22 cellular contexts compared by ENCODE assay signal in genomic region chrX:123464709-123465108, GRCh38.
"Had no signal": no experiment of that assay in that cellular context is flagged by ENCODE, and none has a peak within 500 bp of the region (broad histone marks: within the 10 kb centered on the region; RNA-seq: fewer than 3 reads in every experiment).

No MANE protein-coding gene starts in this region.

- ATAC-seq: activated CD4-positive, CD25-positive, alpha-beta regulatory T cell treated with anti-CD3 and anti-CD28 coated beads, Interleukin-2, amount 50 U/mL, for 24 hours; activated CD8-positive, alpha-beta T cell treated with anti-CD3 and anti-CD28 coated beads for 36 hours; activated T-cell treated with anti-CD3 and anti-CD28 coated beads, Interleukin-2, amount 50 U/mL, for 72 hours; PC-3; T-helper 17 cell had no signal

- DNase-seq: activated CD4-positive, alpha-beta T cell treated with anti-CD3 and anti-CD28 coated beads for 4 hours; activated CD8-positive, alpha-beta memory T cell treated with anti-CD3 and anti-CD28 coated beads, Interleukin-2, amount 50 U/mL, for 4 hours; activated CD8-positive, alpha-beta T cell treated with anti-CD3 and anti-CD28 coated beads for 36 hours; activated gamma-delta T cell treated with Interleukin-2 at 50 U/mL for 16 hours; activated naive CD4-positive, alpha-beta T cell treated with anti-CD3 and anti-CD28 coated beads, Interleukin-2, amount 10 ng/mL, durations not matched to agents 7 days and 5 days; activated naive CD8-positive, alpha-beta T cell treated with anti-CD3 and anti-CD28 coated beads for 36 hours; activated T-cell treated with anti-CD3 and anti-CD28 coated beads, Interleukin-2, amount 50 U/mL, for 72 hours; brain microvascular endothelial cell; Kasumi-1; NCI-H1105 treated with DMSO at 0.1 percent for 48 hours; NCI-H1436 treated with DMSO at 0.1 percent for 48 hours; NCI-H2029; NCI-H446; NCI-H524; PC-3; SHP77; T-helper 17 cell; T-helper 9 cell had no signal

- H3K27me3 ChIP-seq: brain microvascular endothelial cell, cardiac muscle cell had no signal

- H3K4me3 ChIP-seq: cardiac muscle cell had no signal

- H3K27ac ChIP-seq: brain microvascular endothelial cell, cardiac muscle cell had no signal

- FAIRE-seq: RCC 7860, TTC549 had no signal

- H3K36me3 ChIP-seq: brain microvascular endothelial cell, cardiac muscle cell had no signal
